12 cellular contexts compared by ENCODE assay signal in genomic region chr21:24955275-24955961, GRCh38.
DNase-seq lines count a peak whose midpoint lies in the region; ATAC-seq lines count a peak whose summit lies in the region.
"Had no signal": no experiment of that assay in that cellular context is flagged by ENCODE, and none has a peak within 500 bp of the region (broad histone marks: within the 10 kb centered on the region; RNA-seq: fewer than 3 reads in every experiment).

No MANE protein-coding gene starts in this region.

- H3K4me1 Mint-ChIP-seq in activated T-cell treated with anti-CD3 and anti-CD28 coated beads, Interleukin-2, amount 50 U/mL, for 24 hours (ENCODE audit: low read depth) = no peaks in the 10 kb centered on the region

- peaks cover 2% of the 10 kb centered on the region for H3K9me3 Mint-ChIP-seq in activated T-cell treated with anti-CD3 and anti-CD28 coated beads, Interleukin-2, amount 50 U/mL, for 24 hours

- ATAC-seq in GM21786 (IDR thresholded peaks at IDR 0.05; ENCODE audit: unreplicated experiment) (peak; percentile 92), HG03354 (IDR thresholded peaks at IDR 0.05; ENCODE audit: poor library complexity, severe bottlenecking, unreplicated experiment) (peak; percentile 93)
- ATAC-seq: activated T-cell treated with anti-CD3 and anti-CD28 coated beads, Interleukin-2, amount 50 U/mL, for 4 hours had no signal

- H3K27ac Mint-ChIP-seq in activated T-cell treated with anti-CD3 and anti-CD28 coated beads, Interleukin-2, amount 50 U/mL, for 24 hours = no peak overlapping the region

- DNase-seq in stimulated activated CD4-positive, alpha-beta T cell treated with anti-CD3 and anti-CD28 coated beads, Interleukin-15, amount 100 ng/mL, for 24 hours = peak; percentile 2
- no peak for DNase-seq in stimulated activated CD4-positive, alpha-beta T cell treated with anti-CD3 and anti-CD28 coated beads, Interleukin-2, amount 100 ng/mL, for 24 hours
- DNase-seq in NCI-H1092 treated with DMSO at 0.1 percent for 48 hours (lab: John Stamatoyannopoulos, UW) = no peak
- DNase-seq in NCI-H2107 (lab: John Stamatoyannopoulos, UW) = no peak
- no peak for DNase-seq in activated T-cell treated with anti-CD3 and anti-CD28 coated beads, Interleukin-2, amount 50 U/mL, for 24 hours
- no peak for DNase-seq in stimulated activated CD4-positive, alpha-beta T cell treated with anti-CD3 and anti-CD28 coated beads, Interleukin-4, amount 100 ng/mL, for 4 hours
- DNase-seq: activated T-cell treated with anti-CD3 and anti-CD28 coated beads, Interleukin-2, amount 50 U/mL, for 4 hours; colonic mucosa; GF-D8; head of caudate nucleus had no signal

- no peak overlapping the region for H3K4me3 Mint-ChIP-seq in activated T-cell treated with anti-CD3 and anti-CD28 coated beads, Interleukin-2, amount 50 U/mL, for 24 hours
- H3K4me3 Mint-ChIP-seq: activated T-cell treated with anti-CD3 and anti-CD28 coated beads, Interleukin-2, amount 50 U/mL, for 4 hours had no signal

- no peaks in the 10 kb centered on the region for H3K36me3 Mint-ChIP-seq in activated T-cell treated with anti-CD3 and anti-CD28 coated beads, Interleukin-2, amount 50 U/mL, for 24 hours (ENCODE audit: low read depth)

- no peaks in the 10 kb centered on the region for H3K27me3 Mint-ChIP-seq in activated T-cell treated with anti-CD3 and anti-CD28 coated beads, Interleukin-2, amount 50 U/mL, for 24 hours
